Comparison of ENCODE assay signal across 24 cellular contexts in the genomic region with DNA sequence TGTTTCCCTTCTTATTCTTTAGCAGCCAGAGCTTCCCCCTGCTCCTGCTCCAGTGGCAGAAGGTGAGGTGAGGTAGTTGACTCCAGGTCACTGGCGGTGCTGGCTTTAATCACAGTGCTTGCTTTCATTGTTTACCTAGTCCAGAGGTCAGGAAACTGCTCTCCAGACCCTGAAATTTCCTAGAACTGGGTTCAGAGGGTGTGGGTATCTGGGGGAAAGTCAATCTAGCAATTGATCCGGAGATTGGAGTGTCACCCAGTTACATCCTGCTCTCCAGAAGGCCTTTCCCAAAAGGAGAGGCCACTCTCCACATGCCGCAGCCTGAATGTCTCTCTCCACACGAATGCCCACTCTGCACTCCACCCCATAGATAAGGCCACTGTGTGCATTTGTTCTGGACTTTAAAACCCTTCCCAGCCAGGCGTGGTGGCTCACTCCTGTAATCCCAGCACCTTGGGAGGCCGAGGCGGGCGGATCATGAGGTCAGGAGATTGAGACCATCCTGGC. TPM values are rescaled to one million over a fixed set of nuclear protein-coding genes. Genes with fewer than 3 reads are reported as not detected.
DNase-seq lines count a peak whose midpoint lies in the region; ATAC-seq, FAIRE-seq and TF ChIP-seq lines count a peak whose summit lies in the region.
"Had no signal": no experiment of that assay in that cellular context is flagged by ENCODE, and none has a peak within 500 bp of the region (broad histone marks: within the 10 kb centered on the region; RNA-seq: fewer than 3 reads in every experiment).

No MANE protein-coding gene starts in this region.

- no peak for FAIRE-seq in small intestine (lab: Jason Lieb, UNC)
- FAIRE-seq: A549, GM12892, GM18507 had no signal

- no peak overlapping the region for H2AFZ ChIP-seq in smooth muscle cell (ENCODE audit: low read depth)
- H2AFZ ChIP-seq: GM23248 had no signal

- H3K27me3 ChIP-seq in right lobe of liver (no peaks in the 10 kb centered on the region), small intestine (ENCODE audit: control insufficient read depth in 2 of 2, insufficient read depth in 2 of 2, low read length in 2 of 2) (no peaks in the 10 kb centered on the region), Peyer's patch (no peaks in the 10 kb centered on the region), smooth muscle cell (ENCODE audit: low read depth) (no peaks in the 10 kb centered on the region)

- 25% methylated on average over 8 of the region's 8 CpGs for WGBS in right lobe of liver (ENCODE audit: insufficient coverage, low coverage, low lambda C conversion rate, missing lambda C conversion rate)
- WGBS in small intestine, 3 donors: 27 to 63% (median 37%) methylated on average over 8 of the region's 8 CpGs
- 96% methylated on average over 8 of the region's 8 CpGs for WGBS in smooth muscle cell (ENCODE audit: low lambda C conversion rate)

- TF ChIP-seq POLR2A in right lobe of liver (IDR thresholded peaks at IDR 0.05) (peak; percentile 27), Peyer's patch (IDR thresholded peaks at IDR 0.05) (no peak)

- no peak overlapping the region for H3K4me2 ChIP-seq in smooth muscle cell
- H3K4me2 ChIP-seq: A549 had no signal

- peak; percentile 23 for DNase-seq in activated CD4-positive, alpha-beta T cell treated with anti-CD3 and anti-CD28 coated beads, Interleukin-2, amount 10 ng/mL, durations not matched to agents 24 days and 14 days
- DNase-seq in activated CD4-positive, alpha-beta T cell treated with anti-CD3 and anti-CD28 coated beads, Interleukin-2, amount 50 U/mL, for 48 hours: no peak
- DNase-seq in left colon: no peak
- peak; percentile 68 to 93 (median 85) for DNase-seq in right lobe of liver
- DNase-seq in small intestine: peak; percentile 82
- no peak for DNase-seq in Peyer's patch
- no peak for DNase-seq in activated CD8-positive, alpha-beta memory T cell treated with anti-CD3 and anti-CD28 coated beads, Interleukin-2, amount 50 U/mL, for 4 hours
- no peak for DNase-seq in smooth muscle cell (lab: John Stamatoyannopoulos, UW; ENCODE audit: unreplicated experiment)
- DNase-seq: AML-193; CD4-positive, alpha-beta T cell; DMS153; DMS79; GDM1; GM23248; IMR-90 had no signal

- H3K4me1 Mint-ChIP-seq in activated CD4-positive, alpha-beta T cell treated with anti-CD3 and anti-CD28 coated beads, Interleukin-2, amount 10 ng/mL, durations not matched to agents 24 days and 14 days: no peaks in the 10 kb centered on the region

- H3K27ac ChIP-seq in right lobe of liver: peak overlapping the region; percentile 23 to 88 (median 47)
- peak overlapping the region in 1 of 2 donors; percentile 70 for H3K27ac ChIP-seq in small intestine (ENCODE audit: low read depth in 1 of 2, low read length in 1 of 2)
- no peak overlapping the region for H3K27ac ChIP-seq in Peyer's patch
- H3K27ac ChIP-seq in smooth muscle cell (ENCODE audit: low read depth): no peak overlapping the region
- H3K27ac ChIP-seq: 22Rv1, A549, C4-2B, GM23248 had no signal

- H4K20me1 ChIP-seq in smooth muscle cell (ENCODE audit: low read depth): no peaks in the 10 kb centered on the region

- ATAC-seq in left colon (peak; percentile 34), right lobe of liver (peak; percentile 71 to 83 (median 76))
- ATAC-seq: A549 had no signal

- peak overlapping the region in 2 of 3 donors; percentile 20 to 31 for H3K4me3 ChIP-seq in right lobe of liver
- H3K4me3 ChIP-seq in small intestine (ENCODE audit: low read depth in 1 of 2, low read length in 2 of 2): no peak overlapping the region
- H3K4me3 ChIP-seq in Peyer's patch: no peak overlapping the region
- H3K4me3 ChIP-seq in smooth muscle cell: no peak overlapping the region
- H3K4me3 ChIP-seq: A549, GM23248, HAP-1 had no signal

- H3K9me3 Mint-ChIP-seq in activated CD4-positive, alpha-beta T cell treated with anti-CD3 and anti-CD28 coated beads, Interleukin-2, amount 10 ng/mL, durations not matched to agents 24 days and 14 days: no peaks in the 10 kb centered on the region
- H3K9me3 Mint-ChIP-seq: CD4-positive, alpha-beta T cell had no signal

- intact Hi-C loops in activated CD4-positive, alpha-beta T cell treated with anti-CD3 and anti-CD28 coated beads, Interleukin-2, amount 10 ng/mL, durations not matched to agents 24 days and 14 days (cut with micrococcal nuclease): no loop called here
- intact Hi-C loops in left colon (cut with DNase I, micrococcal nuclease) (no loop called here), right lobe of liver (cut with DNase I) (loop anchor here in 1 of 2 donors (5.0 kb wide), 1 partner anchor 32 kb away; no protein-coding TSS in a partner anchor)

- H3F3A ChIP-seq in smooth muscle cell (ENCODE audit: low read depth): no peaks in the 10 kb centered on the region

- H3K27ac Mint-ChIP-seq in activated CD4-positive, alpha-beta T cell treated with anti-CD3 and anti-CD28 coated beads, Interleukin-2, amount 10 ng/mL, durations not matched to agents 24 days and 14 days: no peak overlapping the region
- H3K27ac Mint-ChIP-seq: CD4-positive, alpha-beta T cell had no signal

- no peaks in the 10 kb centered on the region for H3K9me3 ChIP-seq in right lobe of liver
- H3K9me3 ChIP-seq in small intestine (ENCODE audit: control insufficient read depth, low read depth): no peaks in the 10 kb centered on the region
- H3K9me3 ChIP-seq in Peyer's patch: no peaks in the 10 kb centered on the region
- H3K9me3 ChIP-seq in smooth muscle cell (replicated peaks; ENCODE audit: low read depth): no peaks in the 10 kb centered on the region
- H3K9me3 ChIP-seq: A549, HAP-1 had no signal

- TF ChIP-seq CTCF in right lobe of liver (IDR thresholded peaks at IDR 0.05) (no peak), Peyer's patch (IDR thresholded peaks at IDR 0.05) (no peak), smooth muscle cell (IDR thresholded peaks at IDR 0.05; ENCODE audit: borderline replicate concordance, insufficient read depth, poor library complexity, severe bottlenecking) (no peak)

- peaks cover 0 to 56% (median 17%) of the 10 kb centered on the region in 4 donors for H3K4me1 ChIP-seq in right lobe of liver
- peaks cover 0 to 5% of the 10 kb centered on the region in 2 donors for H3K4me1 ChIP-seq in small intestine (ENCODE audit: control insufficient read depth in 2 of 2, insufficient read depth in 1 of 2, low read depth in 1 of 2, low read length in 1 of 2)
- H3K4me1 ChIP-seq in Peyer's patch: no peaks in the 10 kb centered on the region
- H3K4me1 ChIP-seq in smooth muscle cell (ENCODE audit: low read depth): no peaks in the 10 kb centered on the region
- H3K4me1 ChIP-seq: A549, HAP-1 had no signal

- no peak overlapping the region for H3K4me3 Mint-ChIP-seq in activated CD4-positive, alpha-beta T cell treated with anti-CD3 and anti-CD28 coated beads, Interleukin-2, amount 10 ng/mL, durations not matched to agents 24 days and 14 days
- H3K4me3 Mint-ChIP-seq: CD4-positive, alpha-beta T cell had no signal

- H3K79me2 ChIP-seq in smooth muscle cell (ENCODE audit: low read depth): no peaks in the 10 kb centered on the region

- H3K36me3 ChIP-seq in right lobe of liver: no peaks in the 10 kb centered on the region
- no peaks in the 10 kb centered on the region for H3K36me3 ChIP-seq in small intestine (ENCODE audit: control insufficient read depth in 2 of 2, insufficient read depth in 2 of 2, low read length in 2 of 2)
- H3K36me3 ChIP-seq in Peyer's patch: no peaks in the 10 kb centered on the region
- no peaks in the 10 kb centered on the region for H3K36me3 ChIP-seq in smooth muscle cell (ENCODE audit: low read depth)
- H3K36me3 ChIP-seq: HAP-1 had no signal

- no peaks in the 10 kb centered on the region for H3K36me3 Mint-ChIP-seq in activated CD4-positive, alpha-beta T cell treated with anti-CD3 and anti-CD28 coated beads, Interleukin-2, amount 10 ng/mL, durations not matched to agents 24 days and 14 days (ENCODE audit: low read depth)

- no peak overlapping the region for H3K9ac ChIP-seq in smooth muscle cell (ENCODE audit: low read depth)
- H3K9ac ChIP-seq: GM23248 had no signal

- H3K27me3 Mint-ChIP-seq in activated CD4-positive, alpha-beta T cell treated with anti-CD3 and anti-CD28 coated beads, Interleukin-2, amount 10 ng/mL, durations not matched to agents 24 days and 14 days: no peaks in the 10 kb centered on the region
- H3K27me3 Mint-ChIP-seq: CD4-positive, alpha-beta T cell had no signal

RNA-seq across cellular contexts. Expression of a gene that starts 2.1 kb away (rescaled TPM):
- total RNA-seq in activated CD4-positive, alpha-beta T cell treated with anti-CD3 and anti-CD28 coated beads, Interleukin-2, amount 10 ng/mL, durations not matched to agents 24 days and 14 days: not detected in 2 replicates
- total RNA-seq in left colon (not detected), right lobe of liver (100 to 1,000 TPM in 3 of 6 experiments, 10 to 100 TPM in 3; 56.4 to 173 (median 94.1) TPM), Peyer's patch (not detected), smooth muscle cell (0.04 TPM in 1 of 2 replicates, not detected in the other)
- polyA plus RNA-seq in small intestine (not detected), smooth muscle cell (not detected in 2 replicates)
- total RNA-seq: CD4-positive, alpha-beta T cell; Daoy; GM23248; H4; IMR-90 had no signal
- polyA plus RNA-seq: A549, BJ, GM23248, IMR-90 had no signal

Comparison
In these comparisons a context has a peak if more than half of its experiments do, and no peak if none do; other contexts are left out.
1. DNase-seq: peak in activated CD4-positive, alpha-beta T cell treated with anti-CD3 and anti-CD28 coated beads, Interleukin-2, amount 10 ng/mL, durations not matched to agents 24 days and 14 days (single experiment), right lobe of liver (3 of 3) and small intestine (single experiment); none in activated CD4-positive, alpha-beta T cell treated with anti-CD3 and anti-CD28 coated beads, Interleukin-2, amount 50 U/mL, for 48 hours (0 of 2), left colon (0 of 2), Peyer's patch (0 of 3), activated CD8-positive, alpha-beta memory T cell treated with anti-CD3 and anti-CD28 coated beads, Interleukin-2, amount 50 U/mL, for 4 hours (single experiment) and smooth muscle cell (single experiment).
2. H3K27ac ChIP-seq: peak in right lobe of liver (3 of 3); none in Peyer's patch (0 of 4) and smooth muscle cell (single experiment).
3. H3K4me3 ChIP-seq: peak in right lobe of liver (2 of 3); none in small intestine (0 of 2), Peyer's patch (0 of 4) and smooth muscle cell (single experiment).
4. RNA of a gene that starts 2.1 kb away (total RNA-seq): 56.4 to 173 TPM in right lobe of liver; 0.04 TPM in smooth muscle cell, not detected in activated CD4-positive, alpha-beta T cell treated with anti-CD3 and anti-CD28 coated beads, Interleukin-2, amount 10 ng/mL, durations not matched to agents 24 days and 14 days, not detected in left colon and not detected in Peyer's patch; every median in the first group is over 10 times any median in the second.